ENCODE assay signal across 28 cellular contexts in genomic region chr20:51937780-51938179, GRCh38.
"Had no signal": no experiment of that assay in that cellular context is flagged by ENCODE, and none has a peak within 500 bp of the region (broad histone marks: within the 10 kb centered on the region; RNA-seq: fewer than 3 reads in every experiment).

No MANE protein-coding gene starts in this region.

- H3K4me2 ChIP-seq: neural progenitor cell, smooth muscle cell had no signal

- H3K27me3 ChIP-seq: neural progenitor cell, ovary, spleen, suprapubic skin, testis, transverse colon, upper lobe of right lung, uterus had no signal

- H3K27ac ChIP-seq: neural progenitor cell, ovary, parathyroid adenoma, psoas muscle, skin epidermis, spleen, suprapubic skin, testis, tibial artery, transverse colon, upper lobe of right lung, uterus had no signal

- H3K79me2 ChIP-seq: parathyroid adenoma had no signal

- ATAC-seq: natural killer cell; psoas muscle; right cardiac atrium; sciatic nerve; stimulated activated memory B cell treated with anti-CD40 and anti-IgM and Interleukin-4, amounts not matched to agents 10 μg/mL and 1 μg/mL and 100 μg/mL, for 72 hours; stimulated activated naive CD8-positive, alpha-beta T cell treated with anti-CD3 and anti-CD28 coated beads, Interleukin-15, amount 100 ng/mL, for 72 hours; stimulated activated naive CD8-positive, alpha-beta T cell treated with anti-CD3 and anti-CD28 coated beads, Interleukin-15, Interleukin-2, amounts not matched to agents 100 U/mL and 50 U/mL, for 24 hours; upper lobe of right lung had no signal

- H3K9me3 ChIP-seq: ovary, psoas muscle, spleen, suprapubic skin, testis, tibial artery, transverse colon, upper lobe of right lung, uterus had no signal

- H3K9ac ChIP-seq: neural progenitor cell, parathyroid adenoma had no signal

- H2AFZ ChIP-seq: neural progenitor cell, parathyroid adenoma had no signal

- DNase-seq: natural killer cell; occipital lobe; ovary; posterior cingulate gyrus; psoas muscle; right cardiac atrium; spleen; stimulated activated CD4-positive, alpha-beta T cell treated with anti-CD3 and anti-CD28 coated beads, Interleukin-12 subunit alpha, Interleukin-12 subunit beta, amount 100 ng/mL, for 4 hours; stimulated activated CD4-positive, alpha-beta T cell treated with anti-CD3 and anti-CD28 coated beads, Interleukin-1b, Interleukin-23, amount 100 ng/mL, for 48 hours; stimulated activated CD4-positive, alpha-beta T cell treated with anti-CD3 and anti-CD28 coated beads, Interleukin-4, amount 100 ng/mL, for 1 hour; stimulated activated CD4-positive, alpha-beta T cell treated with anti-CD3 and anti-CD28 coated beads, Interleukin-4, amount 100 ng/mL, for 4 hours; stimulated activated CD8-positive, alpha-beta memory T cell treated with anti-CD3 and anti-CD28 coated beads, Interleukin-4, amount 100 ng/mL, for 48 hours; stimulated activated naive CD4-positive, alpha-beta T cell; stimulated activated naive CD8-positive, alpha-beta T cell treated with anti-CD3 and anti-CD28 coated beads, Interleukin-15, amount 100 ng/mL, for 72 hours; stimulated activated naive CD8-positive, alpha-beta T cell treated with anti-CD3 and anti-CD28 coated beads, Interleukin-15, Interleukin-2, amounts not matched to agents 100 U/mL and 50 U/mL, for 24 hours; substantia nigra; testis; tibial artery; transverse colon; upper lobe of right lung; uterus had no signal

- H3K4me1 ChIP-seq: parathyroid adenoma, psoas muscle, spleen, suprapubic skin, testis, tibial artery, upper lobe of right lung, uterus had no signal

- H3K36me3 ChIP-seq: neural progenitor cell, ovary, spleen, suprapubic skin, tibial artery, transverse colon, upper lobe of right lung, uterus had no signal

- H3K4me3 ChIP-seq: neural progenitor cell, ovary, psoas muscle, skin epidermis, smooth muscle cell, spleen, suprapubic skin, testis, tibial artery, transverse colon, upper lobe of right lung, uterus had no signal
